24 cellular contexts compared by ENCODE assay signal in the genomic region with DNA sequence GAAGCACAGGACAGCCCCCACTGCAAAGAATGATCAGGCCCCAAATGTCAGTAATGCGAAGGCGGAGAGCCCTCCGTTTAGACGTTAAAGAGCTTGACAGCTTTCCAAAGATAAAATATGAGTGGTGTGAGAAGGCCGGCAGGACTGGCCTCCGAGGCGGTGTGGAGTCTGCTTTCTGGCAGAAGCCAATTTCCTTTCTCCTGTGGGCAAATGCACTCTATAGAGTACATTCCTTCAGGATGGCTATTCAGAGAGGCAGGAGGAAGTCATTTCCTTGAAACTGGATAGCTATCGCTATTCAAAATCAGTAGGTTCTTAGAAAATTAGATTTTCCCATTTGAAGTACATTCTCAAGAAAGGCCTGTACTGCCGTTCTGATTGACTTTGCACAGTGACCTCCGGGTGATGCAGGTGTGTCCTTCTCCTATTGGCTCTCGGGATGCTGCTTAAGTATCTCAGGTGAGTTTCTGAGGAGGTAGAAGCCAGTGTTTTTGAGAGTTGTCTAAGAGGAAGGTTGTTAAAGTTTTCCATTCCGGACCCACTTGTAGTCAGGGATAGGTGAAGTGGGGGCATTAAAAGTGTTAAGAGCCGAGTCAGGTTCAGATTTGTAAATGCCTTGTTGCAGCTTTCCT.
DNase-seq lines count a peak whose midpoint lies in the region; ATAC-seq and TF ChIP-seq lines count a peak whose summit lies in the region.
"Had no signal": no experiment of that assay in that cellular context is flagged by ENCODE, and none has a peak within 500 bp of the region (broad histone marks: within the 10 kb centered on the region; RNA-seq: fewer than 3 reads in every experiment).

No MANE protein-coding gene starts in this region.

- H3K4me1 Mint-ChIP-seq in chondrocyte (ENCODE audit: low read depth) = peaks cover 16% of the 10 kb centered on the region
- peaks cover 25% of the 10 kb centered on the region for H3K4me1 Mint-ChIP-seq in nephron
- H3K4me1 Mint-ChIP-seq in activated CD8-positive, alpha-beta T cell treated with anti-CD3 and anti-CD28 coated beads for 36 hours (ENCODE audit: low read depth) = no peaks in the 10 kb centered on the region
- H3K4me1 Mint-ChIP-seq: CD8-positive, alpha-beta memory T cell had no signal

- intact Hi-C loops in thyroid gland (cut with DNase I) = no loop called here
- intact Hi-C loops in activated CD8-positive, alpha-beta T cell treated with anti-CD3 and anti-CD28 coated beads for 36 hours (cut with micrococcal nuclease) = no loop called here

- H3K9me3 ChIP-seq in thyroid gland = no peaks in the 10 kb centered on the region

- H3K9me3 Mint-ChIP-seq in chondrocyte (ENCODE audit: low read depth) (no peaks in the 10 kb centered on the region), nephron (no peaks in the 10 kb centered on the region)
- H3K9me3 Mint-ChIP-seq in activated CD8-positive, alpha-beta T cell treated with anti-CD3 and anti-CD28 coated beads for 36 hours = no peaks in the 10 kb centered on the region
- H3K9me3 Mint-ChIP-seq: CD8-positive, alpha-beta memory T cell had no signal

- H3K4me3 ChIP-seq in thyroid gland (replicated peaks in 1 of 3) = no peak overlapping the region

- peaks cover 4% of the 10 kb centered on the region for H3K36me3 Mint-ChIP-seq in chondrocyte (ENCODE audit: low read depth)
- peaks cover 18% of the 10 kb centered on the region for H3K36me3 Mint-ChIP-seq in nephron (ENCODE audit: low read depth)
- no peaks in the 10 kb centered on the region for H3K36me3 Mint-ChIP-seq in activated CD8-positive, alpha-beta T cell treated with anti-CD3 and anti-CD28 coated beads for 36 hours (ENCODE audit: low read depth)
- H3K36me3 Mint-ChIP-seq: CD8-positive, alpha-beta memory T cell had no signal

- TF ChIP-seq CTCF in chondrocyte (IDR thresholded peaks at IDR 0.05) (no peak), nephron (IDR thresholded peaks at IDR 0.05; ENCODE audit: unreplicated experiment in 3 of 3) (no peak), thyroid gland (IDR thresholded peaks at IDR 0.05) (no peak)
- TF ChIP-seq CTCF in activated CD8-positive, alpha-beta T cell treated with anti-CD3 and anti-CD28 coated beads for 36 hours (IDR thresholded peaks at IDR 0.05) = no peak

- ATAC-seq in activated CD8-positive, alpha-beta T cell treated with anti-CD3 and anti-CD28 coated beads for 36 hours = no peak

- CTCF ChIA-PET in activated CD8-positive, alpha-beta T cell treated with anti-CD3 and anti-CD28 coated beads for 36 hours (lab: Charles Lee) = interaction anchor here (1.6 to 1.9 kb wide), 2 partner anchors 9 to 23 kb away, joined by 4 to 6 read pairs; no protein-coding TSS in a partner anchor

- peak overlapping the region; percentile 82 to 92 (median 90) for H3K27ac ChIP-seq in thyroid gland
- H3K27ac ChIP-seq: C4-2B had no signal

- H3K27ac Mint-ChIP-seq in chondrocyte (ENCODE audit: unreplicated experiment) = peak overlapping the region; percentile 67
- peak overlapping the region; percentile 78 to 98 (median 90) for H3K27ac Mint-ChIP-seq in nephron
- no peak overlapping the region for H3K27ac Mint-ChIP-seq in activated CD8-positive, alpha-beta T cell treated with anti-CD3 and anti-CD28 coated beads for 36 hours
- H3K27ac Mint-ChIP-seq: B cell; CD8-positive, alpha-beta memory T cell had no signal

- H3K27me3 Mint-ChIP-seq in chondrocyte (ENCODE audit: low read depth) (peaks cover 3% of the 10 kb centered on the region), nephron (ENCODE audit: low read depth) (peaks cover 12% of the 10 kb centered on the region)
- no peaks in the 10 kb centered on the region for H3K27me3 Mint-ChIP-seq in activated CD8-positive, alpha-beta T cell treated with anti-CD3 and anti-CD28 coated beads for 36 hours
- H3K27me3 Mint-ChIP-seq: B cell had no signal

- POLR2A ChIA-PET in activated CD8-positive, alpha-beta T cell treated with anti-CD3 and anti-CD28 coated beads for 36 hours (lab: Charles Lee) = no interaction called here

- TF ChIP-seq POLR2A in thyroid gland (IDR thresholded peaks at IDR 0.05) = peak in 1 of 2 donors; percentile 54

- DNase-seq in chondrocyte (ENCODE audit: low spot score) (no peak), left kidney (ENCODE audit: low read depth, low spot score) (peak; percentile 40), thyroid gland (peak; percentile 67 to 74), LoVo (ENCODE audit: low spot score) (no peak), medulla oblongata (ENCODE audit: extremely low spot score) (no peak), NCI-H2171 treated with DMSO at 0.1 percent for 48 hours (lab: John Stamatoyannopoulos, UW) (no peak)
- no peak for DNase-seq in activated CD8-positive, alpha-beta T cell treated with anti-CD3 and anti-CD28 coated beads for 36 hours
- DNase-seq: CD8-positive, alpha-beta memory T cell; DMS 273 treated with DMSO at 0.1 percent for 48 hours; DND-41; HCEC 1CT; Karpas-422; MV-4-11; NCI-H1105; NCI-H1436 treated with DMSO at 0.1 percent for 48 hours; NCI-H1930; NCI-H2107; NCI-H446 treated with DMSO at 0.1 percent for 48 hours; NCI-H526; RPMI8226; SHP77 had no signal

- H3K4me3 Mint-ChIP-seq in chondrocyte (ENCODE audit: unreplicated experiment) = no peak overlapping the region
- no peak overlapping the region for H3K4me3 Mint-ChIP-seq in nephron
- no peak overlapping the region for H3K4me3 Mint-ChIP-seq in activated CD8-positive, alpha-beta T cell treated with anti-CD3 and anti-CD28 coated beads for 36 hours
- H3K4me3 Mint-ChIP-seq: B cell; CD8-positive, alpha-beta memory T cell had no signal

- H3K4me1 ChIP-seq in thyroid gland = peaks cover 49 to 66% of the 10 kb centered on the region in 2 donors

- no peaks in the 10 kb centered on the region for H3K27me3 ChIP-seq in thyroid gland

- no peaks in the 10 kb centered on the region for H3K36me3 ChIP-seq in thyroid gland

- 48 to 52% methylated on average over 13 of the region's 13 CpGs for whole genome bisulfite sequencing in thyroid gland, 2 donors

Comparison
In these comparisons a context has a peak if more than half of its experiments do, and no peak if none do; other contexts are left out.
1. DNase-seq: peak in left kidney (single experiment) and thyroid gland (2 of 2); none in chondrocyte (single experiment), LoVo (single experiment), medulla oblongata (single experiment), NCI-H2171 treated with DMSO at 0.1 percent for 48 hours (single experiment) and activated CD8-positive, alpha-beta T cell treated with anti-CD3 and anti-CD28 coated beads for 36 hours (single experiment).